Comparison of ENCODE assay signal across 8 cellular contexts in genomic region chr12:85874064-85874463, GRCh38. TPM values are rescaled to one million over a fixed set of nuclear protein-coding genes. Genes with fewer than 3 reads are reported as not detected.
DNase-seq lines count a peak whose midpoint lies in the region; ATAC-seq and TF ChIP-seq lines count a peak whose summit lies in the region.

NTS (plus strand) TSS chr12:85874295; CDS start chr12:85874404, 109 bp downstream.

- TF ChIP-seq CTCF in RWPE2 (IDR thresholded peaks at IDR 0.05; ENCODE audit: poor library complexity, severe bottlenecking) (no peak), gastroesophageal sphincter (IDR thresholded peaks at IDR 0.05) (no peak)

- H3K18ac ChIP-seq in neuronal stem cell (ENCODE audit: low read length): no peak within 1 kb of the TSS

- intact Hi-C loops in activated CD4-positive, alpha-beta T cell treated with anti-CD3 and anti-CD28 coated beads, Interleukin-2, amount 10 ng/mL, durations not matched to agents 24 days and 14 days (cut with micrococcal nuclease): no loop called here

- H3K4me1 ChIP-seq in RWPE2 (ENCODE audit: insufficient read depth, poor library complexity, severe bottlenecking): no peaks in the 10 kb centered on the region
- H3K4me1 ChIP-seq in neuronal stem cell (ENCODE audit: control insufficient read depth in 2 of 2, insufficient read depth in 1 of 2, low read depth in 1 of 2, low read length in 2 of 2): peaks cover 0 to 3% of the 10 kb centered on the region in 2 donors
- H3K4me1 ChIP-seq in gastroesophageal sphincter: peaks cover 0 to 4% (median 0%) of the 10 kb centered on the region in 3 donors

- H2BK120ac ChIP-seq in neuronal stem cell (ENCODE audit: low read depth, low read length): no peak within 1 kb of the TSS

- no peak within 1 kb of the TSS for H3K23ac ChIP-seq in neuronal stem cell (ENCODE audit: low read depth, low read length, poor library complexity)

- no peak within 1 kb of the TSS for H2BK12ac ChIP-seq in neuronal stem cell (ENCODE audit: low read length)

- no peak within 1 kb of the TSS for H4K91ac ChIP-seq in neuronal stem cell (ENCODE audit: low read depth, low read length, poor library complexity)

- no peak within 1 kb of the TSS for H2AK5ac ChIP-seq in neuronal stem cell (ENCODE audit: low read depth, low read length)

- no peaks in the 10 kb centered on the region for H3K27me3 ChIP-seq in RWPE2 (ENCODE audit: insufficient read depth, poor library complexity, severe bottlenecking)
- H3K27me3 ChIP-seq in neuronal stem cell (ENCODE audit: control insufficient read depth in 3 of 3, insufficient read depth in 3 of 3, low read depth in 1 of 3, low read length in 3 of 3): no peaks in the 10 kb centered on the region
- peaks cover 7% of the 10 kb centered on the region for H3K27me3 ChIP-seq in gastroesophageal sphincter

- H3K9me3 ChIP-seq in RWPE2 (ENCODE audit: severe bottlenecking) (no peaks in the 10 kb centered on the region), neuronal stem cell (replicated peaks in 1 of 2; ENCODE audit: control insufficient read depth in 2 of 2, insufficient read depth in 1 of 2, low read depth in 1 of 2, low read length in 2 of 2) (no peaks in the 10 kb centered on the region), gastroesophageal sphincter (no peaks in the 10 kb centered on the region)

- no peak for TF ChIP-seq POLR2A in gastroesophageal sphincter (IDR thresholded peaks at IDR 0.05)

- DNase-seq in NCI-H524 (lab: John Stamatoyannopoulos, UW) (peak; percentile 3 to 21), NCI-H524 treated with DMSO at 0.1 percent for 48 hours (lab: John Stamatoyannopoulos, UW) (no peak), RWPE2 (ENCODE audit: low spot score) (no peak), neuronal stem cell (ENCODE audit: low spot score) (peak; percentile 31), NCI-H2029 treated with DMSO at 0.1 percent for 48 hours (lab: John Stamatoyannopoulos, UW) (no peak)
- DNase-seq in activated CD4-positive, alpha-beta T cell treated with anti-CD3 and anti-CD28 coated beads, Interleukin-2, amount 10 ng/mL, durations not matched to agents 24 days and 14 days: no peak

- no peaks in the 10 kb centered on the region for H3K36me3 Mint-ChIP-seq in activated CD4-positive, alpha-beta T cell treated with anti-CD3 and anti-CD28 coated beads, Interleukin-2, amount 10 ng/mL, durations not matched to agents 24 days and 14 days (ENCODE audit: low read depth)

- H4K8ac ChIP-seq in neuronal stem cell (ENCODE audit: low read depth, low read length): no peak within 1 kb of the TSS

- no peak within 1 kb of the TSS for H3K14ac ChIP-seq in neuronal stem cell (ENCODE audit: low read length)

- H3K9ac ChIP-seq in neuronal stem cell (ENCODE audit: low read depth, low read length, poor library complexity): no peak within 1 kb of the TSS

- H3K79me1 ChIP-seq in neuronal stem cell (ENCODE audit: low read depth, low read length): no peaks in the 10 kb centered on the region

- H3K4me3 ChIP-seq in RWPE2 (ENCODE audit: severe bottlenecking) (no peak within 1 kb of the TSS), neuronal stem cell (ENCODE audit: low read length in 2 of 2) (peak within 1 kb of the TSS in 1 of 2 donors; percentile 27), gastroesophageal sphincter (no peak within 1 kb of the TSS)

- no peak within 1 kb of the TSS for H2BK5ac ChIP-seq in neuronal stem cell (ENCODE audit: low read length)

- no peak within 1 kb of the TSS for H3K4ac ChIP-seq in neuronal stem cell (ENCODE audit: low read length)

- H3K4me2 ChIP-seq in neuronal stem cell (ENCODE audit: insufficient read depth, low read length, poor library complexity, severe bottlenecking): peak within 1 kb of the TSS; percentile 45

- H2AFZ ChIP-seq in neuronal stem cell (ENCODE audit: low read length): peak within 1 kb of the TSS; percentile 68

- no CpG with 5 or more reads among the region's 2 CpGs for WGBS in neuronal stem cell (ENCODE audit: extremely low coverage in 2 of 2, insufficient read length in 2 of 2, insufficient replicate concordance in 1 of 2), 2 donors
- WGBS in gastroesophageal sphincter (ENCODE audit: low coverage in 1 of 2), 2 donors: 3% methylated on average over 2 of the region's 2 CpGs; no CpG with 5 or more reads in 1 of the 2 donors

- no peaks in the 10 kb centered on the region for H3K9me3 Mint-ChIP-seq in activated CD4-positive, alpha-beta T cell treated with anti-CD3 and anti-CD28 coated beads, Interleukin-2, amount 10 ng/mL, durations not matched to agents 24 days and 14 days

- no peaks in the 10 kb centered on the region for H3K27me3 Mint-ChIP-seq in activated CD4-positive, alpha-beta T cell treated with anti-CD3 and anti-CD28 coated beads, Interleukin-2, amount 10 ng/mL, durations not matched to agents 24 days and 14 days

- ATAC-seq in HG03159 (IDR thresholded peaks at IDR 0.05; ENCODE audit: unreplicated experiment) (peak; percentile 92), RWPE2 (ENCODE audit: low read depth) (peak; percentile 41; the same call in 2 of the 3 replicates), gastroesophageal sphincter (no peak)

- H3K27ac ChIP-seq in RWPE2 (ENCODE audit: poor library complexity, severe bottlenecking): no peak within 1 kb of the TSS
- H3K27ac ChIP-seq in neuronal stem cell (replicated peaks; ENCODE audit: low read length): no peak within 1 kb of the TSS
- no peak within 1 kb of the TSS for H3K27ac ChIP-seq in gastroesophageal sphincter

- H3K27ac Mint-ChIP-seq in activated CD4-positive, alpha-beta T cell treated with anti-CD3 and anti-CD28 coated beads, Interleukin-2, amount 10 ng/mL, durations not matched to agents 24 days and 14 days: no peak within 1 kb of the TSS

- no peaks in the 10 kb centered on the region for H3K36me3 ChIP-seq in RWPE2 (ENCODE audit: low read depth)
- no peaks in the 10 kb centered on the region for H3K36me3 ChIP-seq in neuronal stem cell (replicated peaks in 1 of 2; ENCODE audit: control insufficient read depth in 2 of 2, insufficient read depth in 2 of 2, low read length in 2 of 2)
- H3K36me3 ChIP-seq in gastroesophageal sphincter: no peaks in the 10 kb centered on the region

- TF ChIP-seq EP300 in gastroesophageal sphincter (IDR thresholded peaks at IDR 0.05): no peak

- no peaks in the 10 kb centered on the region for H3K4me1 Mint-ChIP-seq in activated CD4-positive, alpha-beta T cell treated with anti-CD3 and anti-CD28 coated beads, Interleukin-2, amount 10 ng/mL, durations not matched to agents 24 days and 14 days

- H2BK15ac ChIP-seq in neuronal stem cell (ENCODE audit: low read length): no peak within 1 kb of the TSS

- H3K4me3 Mint-ChIP-seq in activated CD4-positive, alpha-beta T cell treated with anti-CD3 and anti-CD28 coated beads, Interleukin-2, amount 10 ng/mL, durations not matched to agents 24 days and 14 days: no peak within 1 kb of the TSS

RNA-seq across cellular contexts. Expression of gene NTS, which starts in this region (rescaled TPM):
- polyA plus RNA-seq in neuronal stem cell (2013, experiment 1 of 2): 0.86 TPM
- polyA plus RNA-seq in neuronal stem cell (2013, experiment 2 of 2): 0.62 TPM
- under 1 TPM in 3 of 4 donors, not detected in 1; 0.40 to 0.66 (median 0.47) TPM for total RNA-seq in gastroesophageal sphincter
- not detected in 2 replicates for total RNA-seq in activated CD4-positive, alpha-beta T cell treated with anti-CD3 and anti-CD28 coated beads, Interleukin-2, amount 10 ng/mL, durations not matched to agents 24 days and 14 days

Comparison
In these comparisons a context has a peak if more than half of its experiments do, and no peak if none do; other contexts are left out.
1. DNase-seq: peak in NCI-H524 (2 of 2) and neuronal stem cell (single experiment); none in NCI-H524 treated with DMSO at 0.1 percent for 48 hours (single experiment), RWPE2 (single experiment), NCI-H2029 treated with DMSO at 0.1 percent for 48 hours (single experiment) and activated CD4-positive, alpha-beta T cell treated with anti-CD3 and anti-CD28 coated beads, Interleukin-2, amount 10 ng/mL, durations not matched to agents 24 days and 14 days (single experiment).